ENCODE assay signal across 1 cellular context in genomic region chr22:41447435-41448188, GRCh38.
A peak's percentile ranks its signal among the peaks of the same experiment; 100 is the strongest.
TF ChIP-seq lines count a peak whose summit lies in the region.

No MANE protein-coding gene starts in this region.

TF ChIP-seq in HepG2, 621 proteins besides CTCF, POLR2A, EP300 and RAD21 (continues in another document):
- no peak for TF ChIP-seq CAMTA2 (CRISPR knock-in tag; IDR thresholded peaks at IDR 0.05; ENCODE audit: borderline replicate concordance)
- TF ChIP-seq ZBTB44 (CRISPR knock-in tag; IDR thresholded peaks at IDR 0.05), result no peak
- no peak for TF ChIP-seq ATF6 (CRISPR knock-in tag; conservative IDR thresholded peaks at IDR 0.05)
- no peak for TF ChIP-seq ZMYM3 (CRISPR knock-in tag; IDR thresholded peaks at IDR 0.05)
- TF ChIP-seq DRAP1 (CRISPR knock-in tag; IDR thresholded peaks at IDR 0.05), result no peak
- TF ChIP-seq ZNF512B (CRISPR knock-in tag; IDR thresholded peaks at IDR 0.05; ENCODE audit: borderline replicate concordance), result no peak
- TF ChIP-seq ZNF790 (CRISPR knock-in tag; IDR thresholded peaks at IDR 0.05; ENCODE audit: borderline replicate concordance), result 0 out of 2 replicates have a peak, but pooled peaks have one; percentile 35
- no peak for TF ChIP-seq PLSCR1 (CRISPR knock-in tag; IDR thresholded peaks at IDR 0.05; ENCODE audit: borderline replicate concordance)
- TF ChIP-seq BRCA1 (CRISPR knock-in tag; IDR thresholded peaks at IDR 0.05), result no peak; the same call in 1 of the 2 replicates
- 0 out of 2 replicates have a peak, but pooled peaks have one; percentile 64 for TF ChIP-seq MTERF4 (CRISPR knock-in tag; IDR thresholded peaks at IDR 0.05)
- no peak for TF ChIP-seq ZNF570 (CRISPR knock-in tag; IDR thresholded peaks at IDR 0.05; ENCODE audit: borderline replicate concordance)
- no peak; the same call in 1 of the 2 replicates for TF ChIP-seq HDAC1 (CRISPR knock-in tag; IDR thresholded peaks at IDR 0.05)
- no peak for TF ChIP-seq MLX (CRISPR knock-in tag; IDR thresholded peaks at IDR 0.05)
- TF ChIP-seq TCF12 (IDR thresholded peaks at IDR 0.05), result no peak
- no peak; the same call in 1 of the 2 replicates for TF ChIP-seq TCF12 (CRISPR knock-in tag; IDR thresholded peaks at IDR 0.05)
- no peak for TF ChIP-seq EEA1 (CRISPR knock-in tag; IDR thresholded peaks at IDR 0.05; ENCODE audit: borderline replicate concordance)
- TF ChIP-seq MZF1 (CRISPR knock-in tag; IDR thresholded peaks at IDR 0.05; ENCODE audit: borderline replicate concordance), result no peak
- TF ChIP-seq SMARCE1 (IDR thresholded peaks at IDR 0.05; ENCODE audit: borderline replicate concordance), result no peak
- 0 out of 2 replicates have a peak, but pooled peaks have one; percentile 26 for TF ChIP-seq CREB3 (CRISPR knock-in tag; IDR thresholded peaks at IDR 0.05)
- TF ChIP-seq ZNF296 (CRISPR knock-in tag; conservative IDR thresholded peaks at IDR 0.05), result peak; percentile 89; the same call in 1 of the 2 replicates
- no peak for TF ChIP-seq ZBTB21 (CRISPR knock-in tag; IDR thresholded peaks at IDR 0.05)
- TF ChIP-seq ZNF614 (CRISPR knock-in tag; IDR thresholded peaks at IDR 0.05; ENCODE audit: borderline replicate concordance), result no peak
- 0 out of 2 replicates have a peak, but pooled peaks have one; percentile 19 for TF ChIP-seq SRY (CRISPR knock-in tag; IDR thresholded peaks at IDR 0.05)
- no peak for TF ChIP-seq ZNF703 (CRISPR knock-in tag; IDR thresholded peaks at IDR 0.05; ENCODE audit: borderline replicate concordance)
- peak; percentile 11; the same call in 1 of the 2 replicates for TF ChIP-seq FOXA3 (CRISPR knock-in tag; IDR thresholded peaks at IDR 0.05)
- no peak for TF ChIP-seq ZNF788 (CRISPR knock-in tag; IDR thresholded peaks at IDR 0.05; ENCODE audit: borderline replicate concordance)
- no peak for TF ChIP-seq KAT8 (CRISPR knock-in tag; IDR thresholded peaks at IDR 0.05)
- TF ChIP-seq KDM5A (IDR thresholded peaks at IDR 0.05; ENCODE audit: borderline replicate concordance, low read length), result no peak
- TF ChIP-seq ERF (CRISPR knock-in tag; IDR thresholded peaks at IDR 0.05), result 0 out of 2 replicates have a peak, but pooled peaks have one; percentile 2
- peak; percentile 51; the same call in 1 of the 2 replicates for TF ChIP-seq POLR2AphosphoS5 (IDR thresholded peaks at IDR 0.05; ENCODE audit: low read depth, low read length)
- no peak for TF ChIP-seq ATF3 (CRISPR knock-in tag; IDR thresholded peaks at IDR 0.05)
- peak; percentile 54; the same call in 1 of the 2 replicates for TF ChIP-seq AFF4 (CRISPR knock-in tag; IDR thresholded peaks at IDR 0.05)
- TF ChIP-seq ZNF12 (CRISPR knock-in tag; IDR thresholded peaks at IDR 0.05), result 0 out of 2 replicates have a peak, but pooled peaks have one; percentile 13
- TF ChIP-seq TP53 (CRISPR knock-in tag; conservative IDR thresholded peaks at IDR 0.05), result no peak
- no peak for TF ChIP-seq HNRNPLL (IDR thresholded peaks at IDR 0.05; ENCODE audit: low read depth, low read length, poor library complexity, severe bottlenecking)
- TF ChIP-seq BCL3 (CRISPR knock-in tag; IDR thresholded peaks at IDR 0.05), result no peak
- no peak for TF ChIP-seq ZBTB46 (CRISPR knock-in tag; IDR thresholded peaks at IDR 0.05; ENCODE audit: borderline replicate concordance)
- no peak for TF ChIP-seq TSC22D2 (CRISPR knock-in tag; IDR thresholded peaks at IDR 0.05; ENCODE audit: borderline replicate concordance)
- TF ChIP-seq HMG20A (CRISPR knock-in tag; IDR thresholded peaks at IDR 0.05; ENCODE audit: borderline replicate concordance), result no peak; the same call in 1 of the 2 replicates
- TF ChIP-seq E2F2 (CRISPR knock-in tag; IDR thresholded peaks at IDR 0.05; ENCODE audit: borderline replicate concordance), result no peak
- TF ChIP-seq FOXC1 (CRISPR knock-in tag; IDR thresholded peaks at IDR 0.05; ENCODE audit: borderline replicate concordance), result no peak; the same call in 1 of the 2 replicates
- TF ChIP-seq ZNF143 (CRISPR knock-in tag; IDR thresholded peaks at IDR 0.05), result no peak
